6 cellular contexts compared by ENCODE assay signal in the genomic region with DNA sequence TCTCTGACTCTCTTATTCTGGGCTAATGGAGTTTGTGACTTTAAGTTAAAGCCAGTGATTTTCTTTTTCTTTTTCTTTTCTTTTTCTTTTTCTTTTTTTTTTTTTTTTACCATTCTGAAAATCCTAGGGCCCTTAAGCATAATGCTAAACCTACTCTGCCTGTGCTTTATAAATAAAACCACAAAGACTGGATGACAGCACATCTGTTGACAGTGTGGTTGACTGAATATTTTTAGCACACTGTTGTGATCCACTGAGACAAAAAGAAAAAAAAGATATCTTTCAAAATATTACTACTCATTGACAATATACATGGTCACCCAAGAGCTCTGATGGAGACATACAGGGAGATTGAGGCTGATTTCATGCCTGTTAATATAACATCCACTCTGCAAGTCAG.
"Had no signal": no experiment of that assay in that cellular context is flagged by ENCODE, and none has a peak within 500 bp of the region (broad histone marks: within the 10 kb centered on the region; RNA-seq: fewer than 3 reads in every experiment).

No MANE protein-coding gene starts in this region.

- H3K4me2 ChIP-seq: GM23338, KMS-11 had no signal

- ATAC-seq: GM23338 had no signal

- H3K27ac ChIP-seq: KMS-11 had no signal

- H2AFZ ChIP-seq: GM23338 had no signal

- DNase-seq: H9, HCEC 1CT, IMR-90, KBM-7 had no signal

- H3K9ac ChIP-seq: KMS-11 had no signal

- H3K4me3 ChIP-seq: GM23338 had no signal
